Comparison of ENCODE assay signal across 13 cellular contexts in genomic region chr12:29750131-29750927, GRCh38. TPM values are rescaled to one million over a fixed set of nuclear protein-coding genes. Genes with fewer than 3 reads are reported as not detected.
DNase-seq lines count a peak whose midpoint lies in the region; ATAC-seq and TF ChIP-seq lines count a peak whose summit lies in the region.
"Had no signal": no experiment of that assay in that cellular context is flagged by ENCODE, and none has a peak within 500 bp of the region (broad histone marks: within the 10 kb centered on the region; RNA-seq: fewer than 3 reads in every experiment).

No MANE protein-coding gene starts in this region.

- H3K27ac ChIP-seq in heart right ventricle: no peak overlapping the region
- H3K27ac ChIP-seq: esophagus squamous epithelium had no signal

- intact Hi-C loops in heart right ventricle (cut with DNase I): no loop called here

- H3K36me3 ChIP-seq in heart right ventricle: peaks cover 0 to 77% (median 15%) of the 10 kb centered on the region in 9 donors

- H3K4me3 ChIP-seq in heart right ventricle: no peak overlapping the region
- H3K4me3 ChIP-seq: esophagus squamous epithelium had no signal

- no peaks in the 10 kb centered on the region for H3K27me3 ChIP-seq in heart right ventricle
- H3K27me3 ChIP-seq: esophagus squamous epithelium had no signal

- ATAC-seq in GM18505 (IDR thresholded peaks at IDR 0.05; ENCODE audit: unreplicated experiment): peak; percentile 76
- ATAC-seq in GM21381 (IDR thresholded peaks at IDR 0.05; ENCODE audit: unreplicated experiment): peak; percentile 86
- peak; percentile 78 for ATAC-seq in HG03039 (IDR thresholded peaks at IDR 0.05; ENCODE audit: unreplicated experiment)
- no peak for ATAC-seq in heart right ventricle
- ATAC-seq: T-cell had no signal

- DNase-seq in NCI-H345 treated with DMSO at 0.1 percent for 48 hours (lab: John Stamatoyannopoulos, UW; ENCODE audit: unreplicated experiment) (peak; percentile 87), DMS53 (lab: John Stamatoyannopoulos, UW) (no peak), heart right ventricle (no peak), NCI-H2107 treated with DMSO at 0.1 percent for 48 hours (lab: John Stamatoyannopoulos, UW; ENCODE audit: unreplicated experiment) (no peak), MV-4-11 (lab: John Stamatoyannopoulos, UW) (no peak)
- DNase-seq: esophagus squamous epithelium; KBM-7; NCI-H510A; stimulated activated CD4-positive, alpha-beta T cell treated with anti-CD3 and anti-CD28 coated beads, Interleukin-4, amount 100 ng/mL, for 1 hour; T-cell had no signal

- no peak for TF ChIP-seq CTCF in heart right ventricle (IDR thresholded peaks at IDR 0.05)

- WGBS in heart right ventricle, 2 donors: 83 to 89% methylated on average over 1 of the region's 1 CpG

- peaks cover 5 to 24% (median 19%) of the 10 kb centered on the region in 9 donors for H3K4me1 ChIP-seq in heart right ventricle
- H3K4me1 ChIP-seq: esophagus squamous epithelium had no signal

- H3K9me3 ChIP-seq in heart right ventricle: no peaks in the 10 kb centered on the region
- H3K9me3 ChIP-seq: esophagus squamous epithelium had no signal

- TF ChIP-seq POLR2A in GM18505 (IDR thresholded peaks at IDR 0.05; ENCODE audit: borderline replicate concordance, extremely low read depth, insufficient read depth, insufficient read length): no peak

RNA-seq across cellular contexts. Expression of gene TMTC1, which starts 33.4 kb away (rescaled TPM):
- 10 to 100 TPM; 16.4 to 54.2 (median 23.9) TPM for total RNA-seq in heart right ventricle
- 10 to 100 TPM in 1 of 2 donors, 1 to 10 TPM in 1; 9.6 to 16.3 TPM for polyA plus RNA-seq in heart right ventricle

Comparison
In these comparisons a context has a peak if more than half of its experiments do, and no peak if none do; other contexts are left out.
1. ATAC-seq: peak in GM18505 (single experiment), GM21381 (single experiment) and HG03039 (single experiment); none in heart right ventricle (0 of 8).